ENCODE assay signal across 16 cellular contexts in genomic region chr10:121519901-121520500, GRCh38.
A peak's percentile ranks its signal among the peaks of the same experiment; 100 is the strongest.
DNase-seq lines count a peak whose midpoint lies in the region; ATAC-seq and TF ChIP-seq lines count a peak whose summit lies in the region.
"Had no signal": no experiment of that assay in that cellular context is flagged by ENCODE, and none has a peak within 500 bp of the region (broad histone marks: within the 10 kb centered on the region; RNA-seq: fewer than 3 reads in every experiment).

No MANE protein-coding gene starts in this region.

- H4K20me1 ChIP-seq in neural progenitor cell (ENCODE audit: low read depth) (peaks cover 24% of the 10 kb centered on the region), Karpas-422 (ENCODE audit: insufficient read depth, low read depth, low read length) (no peaks in the 10 kb centered on the region)

- POLR2A ChIA-PET in HEK293 (lab: Yijun Ruan, JAX): no interaction called here

- H3K4me2 ChIP-seq in neural progenitor cell (no peak overlapping the region), Karpas-422 (ENCODE audit: low read depth, low read length, poor library complexity, severe bottlenecking) (no peak overlapping the region)
- H3K4me2 ChIP-seq: KMS-11 had no signal

- no peaks in the 10 kb centered on the region for H3K9me2 ChIP-seq in Karpas-422 (replicated peaks; ENCODE audit: insufficient read depth, low read length)

- TF ChIP-seq CTCF in HEK293 (tag by site-specific recombination; IDR thresholded peaks at IDR 0.05) (no peak), dorsolateral prefrontal cortex (IDR thresholded peaks at IDR 0.05 in 54 of 56, conservative IDR thresholded peaks at IDR 0.05 in 2 of 56; ENCODE audit: low read depth in 1 of 56, partially characterized antibody in 56 of 56) (no peak), neural progenitor cell (IDR thresholded peaks at IDR 0.05) (no peak), uterus (IDR thresholded peaks at IDR 0.05) (no peak)

- intact Hi-C loops in dorsolateral prefrontal cortex (cut with DNase I): loop anchor here in 1 of 2 donors (5.0 kb wide), 1 partner anchor 83 kb away; no protein-coding TSS in a partner anchor
- intact Hi-C loops in uterus (cut with DNase I; ENCODE audit: low total_unique reads): no loop called here
- intact Hi-C loops in Right ventricle myocardium superior (cut with DNase I): no loop called here

- CTCF ChIA-PET in HEK293 (lab: Yijun Ruan, JAX): interaction anchor here (0.7 kb wide), 1 partner anchor 27 kb away, joined by 8 read pairs; no protein-coding TSS in a partner anchor

- H3K9ac ChIP-seq in neural progenitor cell (no peak overlapping the region), Karpas-422 (ENCODE audit: low read length) (no peak overlapping the region)
- H3K9ac ChIP-seq: KMS-11 had no signal

- H2AFZ ChIP-seq in neural progenitor cell (replicated peaks): no peak overlapping the region
- no peak overlapping the region for H2AFZ ChIP-seq in Karpas-422 (ENCODE audit: low read length)

- no peak overlapping the region for H3K27ac ChIP-seq in HEK293 (ENCODE audit: extremely low read depth, low read depth, low read length)
- peak overlapping the region; percentile 62 to 100 (median 96) for H3K27ac ChIP-seq in dorsolateral prefrontal cortex
- H3K27ac ChIP-seq in neural progenitor cell: peak overlapping the region; percentile 18
- peak overlapping the region; percentile 17 to 62 for H3K27ac ChIP-seq in uterus
- H3K27ac ChIP-seq in Karpas-422 (ENCODE audit: low read length): no peak overlapping the region
- H3K27ac ChIP-seq: KMS-11, SJCRH30 had no signal

- H3F3A ChIP-seq in neural progenitor cell (ENCODE audit: low read depth): peaks cover under 1% of the 10 kb centered on the region

- ATAC-seq in Right ventricle myocardium superior (ENCODE audit: poor library complexity) (no peak), esophagus mucosa (no peak)

- H3K27me3 ChIP-seq in dorsolateral prefrontal cortex (no peaks in the 10 kb centered on the region), neural progenitor cell (no peaks in the 10 kb centered on the region), uterus (no peaks in the 10 kb centered on the region), Karpas-422 (ENCODE audit: low read length) (no peaks in the 10 kb centered on the region)
- H3K27me3 ChIP-seq: MG63, SJCRH30 had no signal

- TF ChIP-seq POLR2A in uterus (IDR thresholded peaks at IDR 0.05): no peak

- no peaks in the 10 kb centered on the region for H3K9me3 ChIP-seq in HEK293 (ENCODE audit: control insufficient read depth, insufficient read depth, low read depth, low read length)
- no peaks in the 10 kb centered on the region for H3K9me3 ChIP-seq in neural progenitor cell (ENCODE audit: low read depth)
- no peaks in the 10 kb centered on the region for H3K9me3 ChIP-seq in uterus
- no peaks in the 10 kb centered on the region for H3K9me3 ChIP-seq in Karpas-422 (ENCODE audit: low read length)
- H3K9me3 ChIP-seq: MG63 had no signal

- H3K4me3 Mint-ChIP-seq in neural progenitor cell: no peak overlapping the region
- H3K4me3 Mint-ChIP-seq: CD4-positive, alpha-beta memory T cell had no signal

- DNase-seq in dorsolateral prefrontal cortex (no peak), neural progenitor cell (ENCODE audit: low spot score) (no peak), uterus (no peak), Right ventricle myocardium superior (no peak), Karpas-422 (no peak)
- DNase-seq: ACHN; CD4-positive, alpha-beta memory T cell; MG63; NCI-H1105; NCI-H187; NCI-H2171; NCI-H510A; SJCRH30 had no signal

- H3K4me3 ChIP-seq in HEK293 (ENCODE audit: low read depth, low read length): no peak overlapping the region
- peak overlapping the region in 2 of 59 donors; percentile 6 to 12 for H3K4me3 ChIP-seq in dorsolateral prefrontal cortex
- H3K4me3 ChIP-seq in neural progenitor cell: no peak overlapping the region
- H3K4me3 ChIP-seq in uterus: no peak overlapping the region
- H3K4me3 ChIP-seq in Karpas-422 (ENCODE audit: low read length): no peak overlapping the region
- H3K4me3 ChIP-seq: MG63, SJCRH30 had no signal

- H3K27me3 Mint-ChIP-seq in neural progenitor cell (ENCODE audit: insufficient read depth, low read depth): peaks cover 11% of the 10 kb centered on the region
- H3K27me3 Mint-ChIP-seq: CD4-positive, alpha-beta memory T cell had no signal

- H3K36me3 ChIP-seq in HEK293 (ENCODE audit: control insufficient read depth in 2 of 2, insufficient read depth in 1 of 2, low read length in 2 of 2) (peaks cover 0 to 35% of the 10 kb centered on the region in 2 experiments; a peak in 1 of 3 replicates), neural progenitor cell (peaks cover 4% of the 10 kb centered on the region), uterus (no peaks in the 10 kb centered on the region), Karpas-422 (ENCODE audit: insufficient read depth, low read length) (no peaks in the 10 kb centered on the region)
- H3K36me3 ChIP-seq: MG63, SJCRH30 had no signal

- peaks cover 51% of the 10 kb centered on the region for H3K36me3 Mint-ChIP-seq in neural progenitor cell
- H3K36me3 Mint-ChIP-seq: CD4-positive, alpha-beta memory T cell had no signal

- H3K4me1 ChIP-seq in HEK293 (ENCODE audit: control insufficient read depth, insufficient read depth, low read length) (peaks cover 21% of the 10 kb centered on the region), neural progenitor cell (peaks cover 14% of the 10 kb centered on the region), uterus (peaks cover 0 to 4% of the 10 kb centered on the region in 2 donors), Karpas-422 (ENCODE audit: low read length) (no peaks in the 10 kb centered on the region)

- H3K4me1 Mint-ChIP-seq in neural progenitor cell: peaks cover 43% of the 10 kb centered on the region

- H3K27ac Mint-ChIP-seq in neural progenitor cell: no peak overlapping the region

- H3K79me2 ChIP-seq in neural progenitor cell (ENCODE audit: low read depth) (peaks cover 89% of the 10 kb centered on the region), Karpas-422 (ENCODE audit: low read length) (no peaks in the 10 kb centered on the region)

- no peaks in the 10 kb centered on the region for H3K9me3 Mint-ChIP-seq in neural progenitor cell

TF ChIP-seq in HEK293, 187 proteins besides CTCF, POLR2A, EP300 and RAD21:
- TF ChIP-seq ZNF146 (tag by site-specific recombination; IDR thresholded peaks at IDR 0.05): no peak
- 0 out of 2 replicates have a peak, but pooled peaks have one; percentile 11 for TF ChIP-seq SCRT2 (tag by site-specific recombination; IDR thresholded peaks at IDR 0.05)

Comparison
In these comparisons a context has a peak if more than half of its experiments do, and no peak if none do; other contexts are left out.
1. H3K27ac ChIP-seq: peak in dorsolateral prefrontal cortex (59 of 59), neural progenitor cell (single experiment) and uterus (2 of 2); none in HEK293 (single experiment) and Karpas-422 (single experiment).